16 cellular contexts compared by ENCODE assay signal in genomic region chr3:109774108-109774507, GRCh38.
DNase-seq lines count a peak whose midpoint lies in the region; ATAC-seq and TF ChIP-seq lines count a peak whose summit lies in the region.
"Had no signal": no experiment of that assay in that cellular context is flagged by ENCODE, and none has a peak within 500 bp of the region (broad histone marks: within the 10 kb centered on the region; RNA-seq: fewer than 3 reads in every experiment).

No MANE protein-coding gene starts in this region.

- H3K36me3 ChIP-seq in CD4-positive, CD25-positive, alpha-beta regulatory T cell (ENCODE audit: control insufficient read depth, insufficient read depth, low read length) = no peaks in the 10 kb centered on the region
- H3K36me3 ChIP-seq in Loucy (ENCODE audit: insufficient read depth, low read length) = no peaks in the 10 kb centered on the region
- H3K36me3 ChIP-seq in naive thymus-derived CD4-positive, alpha-beta T cell (ENCODE audit: control insufficient read depth in 2 of 3, insufficient read depth in 3 of 3, low read length in 3 of 3) = no peaks in the 10 kb centered on the region

- H3K4me3 Mint-ChIP-seq in CD4-positive, CD25-positive, alpha-beta regulatory T cell = no peak overlapping the region
- H3K4me3 Mint-ChIP-seq in CD4-positive, alpha-beta T cell = no peak overlapping the region
- H3K4me3 Mint-ChIP-seq in naive thymus-derived CD4-positive, alpha-beta T cell = peak overlapping the region in 2 of 10 donors; percentile 3 to 17

- no peak overlapping the region for H3K27ac ChIP-seq in CD4-positive, CD25-positive, alpha-beta regulatory T cell (ENCODE audit: insufficient read depth, low read length, poor library complexity, severe bottlenecking)
- H3K27ac ChIP-seq in CD4-positive, alpha-beta T cell (ENCODE audit: low read depth, low read length) = no peak overlapping the region
- H3K27ac ChIP-seq in naive thymus-derived CD4-positive, alpha-beta T cell (ENCODE audit: low read depth, low read length) = no peak overlapping the region
- H3K27ac ChIP-seq: GM23248 had no signal

- H3K9ac ChIP-seq in Loucy (ENCODE audit: low read depth, low read length, poor library complexity, severe bottlenecking) = no peak overlapping the region
- H3K9ac ChIP-seq: GM23248 had no signal

- H3K9me2 ChIP-seq in Loucy (replicated peaks; ENCODE audit: low read depth, low read length) = no peaks in the 10 kb centered on the region

- ATAC-seq in CD4-positive, CD25-positive, alpha-beta regulatory T cell (ENCODE audit: low read depth in 2 of 2) = peak; percentile 50
- no peak for ATAC-seq in CD4-positive, alpha-beta T cell (ENCODE audit: poor library complexity)
- no peak for ATAC-seq in naive thymus-derived CD4-positive, alpha-beta T cell
- no peak for ATAC-seq in activated naive CD4-positive, alpha-beta T cell treated with anti-CD3 and anti-CD28 coated beads, Interleukin-2, amount 50 U/mL, for 72 hours
- no peak for ATAC-seq in HG03460 (IDR thresholded peaks at IDR 0.05; ENCODE audit: unreplicated experiment)
- ATAC-seq: GM12878 had no signal

- peaks cover 7 to 21% (median 11%) of the 10 kb centered on the region in 4 donors for H3K4me1 Mint-ChIP-seq in CD4-positive, CD25-positive, alpha-beta regulatory T cell
- peaks cover 26% of the 10 kb centered on the region for H3K4me1 Mint-ChIP-seq in CD4-positive, alpha-beta T cell (ENCODE audit: low read depth)
- peaks cover 0 to 27% (median 22%) of the 10 kb centered on the region in 7 donors for H3K4me1 Mint-ChIP-seq in naive thymus-derived CD4-positive, alpha-beta T cell

- CTCF ChIA-PET in CD4-positive, alpha-beta T cell (lab: Charles Lee) = no interaction called here
- CTCF ChIA-PET in naive thymus-derived CD4-positive, alpha-beta T cell (lab: Charles Lee) = no interaction called here

- H3K79me2 ChIP-seq in Loucy (ENCODE audit: insufficient read depth, low read length) = no peaks in the 10 kb centered on the region

- H3K9me3 ChIP-seq in CD4-positive, CD25-positive, alpha-beta regulatory T cell (ENCODE audit: control insufficient read depth in 2 of 2, low read length in 2 of 2) = peaks cover 0 to 4% of the 10 kb centered on the region in 2 experiments
- no peaks in the 10 kb centered on the region for H3K9me3 ChIP-seq in CD4-positive, alpha-beta T cell (ENCODE audit: control insufficient read depth, low read length)
- H3K9me3 ChIP-seq in Loucy (ENCODE audit: insufficient read depth, low read depth, low read length) = no peaks in the 10 kb centered on the region
- peaks cover 0 to 7% (median 0%) of the 10 kb centered on the region in 3 experiments for H3K9me3 ChIP-seq in naive thymus-derived CD4-positive, alpha-beta T cell (ENCODE audit: control insufficient read depth in 2 of 3, low read length in 3 of 3)
- H3K9me3 ChIP-seq: Caco-2 had no signal

- H3K36me3 Mint-ChIP-seq in CD4-positive, CD25-positive, alpha-beta regulatory T cell = peaks cover 6% of the 10 kb centered on the region
- no peaks in the 10 kb centered on the region for H3K36me3 Mint-ChIP-seq in CD4-positive, alpha-beta T cell (ENCODE audit: low read depth)
- H3K36me3 Mint-ChIP-seq in naive thymus-derived CD4-positive, alpha-beta T cell = peaks cover 0 to 12% (median 4%) of the 10 kb centered on the region in 5 donors
- peaks cover 9 to 42% of the 10 kb centered on the region in 2 donors for H3K36me3 Mint-ChIP-seq in activated naive CD4-positive, alpha-beta T cell treated with anti-CD3 and anti-CD28 coated beads, Interleukin-2, amount 50 U/mL, for 72 hours

- no peaks in the 10 kb centered on the region for H3F3A ChIP-seq in Loucy (ENCODE audit: low read depth)

- no peak overlapping the region for H3K4me3 ChIP-seq in CD4-positive, CD25-positive, alpha-beta regulatory T cell (ENCODE audit: low read depth, low read length)
- no peak overlapping the region for H3K4me3 ChIP-seq in Loucy (ENCODE audit: low read length, poor library complexity, severe bottlenecking)
- no peak overlapping the region for H3K4me3 ChIP-seq in naive thymus-derived CD4-positive, alpha-beta T cell (ENCODE audit: low read length)
- H3K4me3 ChIP-seq: GM12878, GM23248 had no signal

- H3K4me1 ChIP-seq in CD4-positive, CD25-positive, alpha-beta regulatory T cell (ENCODE audit: control insufficient read depth, insufficient read depth, low read length, poor library complexity, severe bottlenecking) = no peaks in the 10 kb centered on the region
- peaks cover 5% of the 10 kb centered on the region for H3K4me1 ChIP-seq in Loucy (ENCODE audit: insufficient read depth, low read length, poor library complexity, severe bottlenecking)
- H3K4me1 ChIP-seq in naive thymus-derived CD4-positive, alpha-beta T cell (ENCODE audit: control insufficient read depth in 2 of 2, insufficient read depth in 2 of 2, low read length in 2 of 2) = no peaks in the 10 kb centered on the region
- H3K4me1 ChIP-seq: Caco-2 had no signal

- no peaks in the 10 kb centered on the region for H3K27me3 ChIP-seq in CD4-positive, CD25-positive, alpha-beta regulatory T cell (ENCODE audit: control insufficient read depth, insufficient read depth, low read length)
- no peaks in the 10 kb centered on the region for H3K27me3 ChIP-seq in CD4-positive, alpha-beta T cell (ENCODE audit: control insufficient read depth, insufficient read depth, low read length)
- H3K27me3 ChIP-seq in Loucy (ENCODE audit: insufficient read depth, low read length, poor library complexity, severe bottlenecking) = no peaks in the 10 kb centered on the region
- H3K27me3 ChIP-seq in naive thymus-derived CD4-positive, alpha-beta T cell (ENCODE audit: control insufficient read depth in 2 of 2, insufficient read depth in 2 of 2, low read length in 2 of 2) = no peaks in the 10 kb centered on the region

- no peaks in the 10 kb centered on the region for H3K27me3 Mint-ChIP-seq in CD4-positive, CD25-positive, alpha-beta regulatory T cell
- H3K27me3 Mint-ChIP-seq in CD4-positive, alpha-beta T cell = no peaks in the 10 kb centered on the region
- no peaks in the 10 kb centered on the region for H3K27me3 Mint-ChIP-seq in naive thymus-derived CD4-positive, alpha-beta T cell

- H2AFZ ChIP-seq in Loucy (ENCODE audit: low read length) = no peak overlapping the region
- H2AFZ ChIP-seq: GM23248 had no signal

- H3K9me3 Mint-ChIP-seq in CD4-positive, CD25-positive, alpha-beta regulatory T cell = peaks cover 1 to 18% (median 5%) of the 10 kb centered on the region in 7 donors
- peaks cover 5% of the 10 kb centered on the region for H3K9me3 Mint-ChIP-seq in CD4-positive, alpha-beta T cell
- peaks cover 5 to 28% (median 17%) of the 10 kb centered on the region in 11 donors for H3K9me3 Mint-ChIP-seq in naive thymus-derived CD4-positive, alpha-beta T cell
- H3K9me3 Mint-ChIP-seq in activated naive CD4-positive, alpha-beta T cell treated with anti-CD3 and anti-CD28 coated beads, Interleukin-2, amount 50 U/mL, for 72 hours = peaks cover 23 to 28% of the 10 kb centered on the region in 2 donors

- TF ChIP-seq CTCF in CD4-positive, alpha-beta T cell (IDR thresholded peaks at IDR 0.05) = no peak
- TF ChIP-seq CTCF in Loucy (conservative IDR thresholded peaks at IDR 0.05; ENCODE audit: low read length) = no peak

- H3K27ac Mint-ChIP-seq in CD4-positive, CD25-positive, alpha-beta regulatory T cell = no peak overlapping the region
- H3K27ac Mint-ChIP-seq in CD4-positive, alpha-beta T cell = peak overlapping the region; percentile 10
- H3K27ac Mint-ChIP-seq in naive thymus-derived CD4-positive, alpha-beta T cell = peak overlapping the region in 5 of 9 donors; percentile 5 to 46 (median 16)
- H3K27ac Mint-ChIP-seq in activated naive CD4-positive, alpha-beta T cell treated with anti-CD3 and anti-CD28 coated beads, Interleukin-2, amount 50 U/mL, for 72 hours = no peak overlapping the region

- H4K20me1 ChIP-seq in Loucy (ENCODE audit: insufficient read depth, low read length, poor library complexity, severe bottlenecking) = no peaks in the 10 kb centered on the region

- intact Hi-C loops in CD4-positive, alpha-beta T cell (cut with DNase I, micrococcal nuclease) = no loop called here
- intact Hi-C loops in naive thymus-derived CD4-positive, alpha-beta T cell (cut with micrococcal nuclease) = loop anchor here in 1 of 2 donors (5.0 kb wide), 1 partner anchor 33 kb away; no protein-coding TSS in a partner anchor

- POLR2A ChIA-PET in CD4-positive, alpha-beta T cell (lab: Charles Lee) = no interaction called here
- POLR2A ChIA-PET in naive thymus-derived CD4-positive, alpha-beta T cell (lab: Charles Lee) = no interaction called here

- H3K4me2 ChIP-seq in Loucy (ENCODE audit: low read depth, low read length, poor library complexity, severe bottlenecking) = peak overlapping the region; percentile 4

- peak in 2 of 3 donors; percentile 2 to 4 for DNase-seq in CD4-positive, CD25-positive, alpha-beta regulatory T cell
- no peak for DNase-seq in CD4-positive, alpha-beta T cell
- DNase-seq in naive thymus-derived CD4-positive, alpha-beta T cell = peak in 3 of 9 donors; percentile 2 to 16 (median 11)
- no peak for DNase-seq in OCI-M1 (lab: John Stamatoyannopoulos, UW)
- DNase-seq in activated naive CD4-positive, alpha-beta T cell treated with anti-CD3 and anti-CD28 coated beads, Interleukin-2, amount 50 U/mL, for 72 hours (ENCODE audit: low spot score in 2 of 2) = no peak
- DNase-seq: C1 segment of cervical spinal cord, Caco-2, DMS153, EL, GDM1, GM23248, H7, HCEC 1CT had no signal

Comparison
In these comparisons a context has a peak if more than half of its experiments do, and no peak if none do; other contexts are left out.
1. ATAC-seq: peak in CD4-positive, CD25-positive, alpha-beta regulatory T cell (2 of 2); none in CD4-positive, alpha-beta T cell (single experiment), naive thymus-derived CD4-positive, alpha-beta T cell (single experiment), activated naive CD4-positive, alpha-beta T cell treated with anti-CD3 and anti-CD28 coated beads, Interleukin-2, amount 50 U/mL, for 72 hours (0 of 2) and HG03460 (single experiment).
2. DNase-seq: peak in CD4-positive, CD25-positive, alpha-beta regulatory T cell (2 of 3); none in CD4-positive, alpha-beta T cell (0 of 10), OCI-M1 (single experiment) and activated naive CD4-positive, alpha-beta T cell treated with anti-CD3 and anti-CD28 coated beads, Interleukin-2, amount 50 U/mL, for 72 hours (0 of 2).
3. H3K27ac Mint-ChIP-seq: peak in CD4-positive, alpha-beta T cell (single experiment) and naive thymus-derived CD4-positive, alpha-beta T cell (5 of 9); none in CD4-positive, CD25-positive, alpha-beta regulatory T cell (0 of 3) and activated naive CD4-positive, alpha-beta T cell treated with anti-CD3 and anti-CD28 coated beads, Interleukin-2, amount 50 U/mL, for 72 hours (0 of 2).